Comparison of ENCODE assay signal across 18 cellular contexts in the genomic region with DNA sequence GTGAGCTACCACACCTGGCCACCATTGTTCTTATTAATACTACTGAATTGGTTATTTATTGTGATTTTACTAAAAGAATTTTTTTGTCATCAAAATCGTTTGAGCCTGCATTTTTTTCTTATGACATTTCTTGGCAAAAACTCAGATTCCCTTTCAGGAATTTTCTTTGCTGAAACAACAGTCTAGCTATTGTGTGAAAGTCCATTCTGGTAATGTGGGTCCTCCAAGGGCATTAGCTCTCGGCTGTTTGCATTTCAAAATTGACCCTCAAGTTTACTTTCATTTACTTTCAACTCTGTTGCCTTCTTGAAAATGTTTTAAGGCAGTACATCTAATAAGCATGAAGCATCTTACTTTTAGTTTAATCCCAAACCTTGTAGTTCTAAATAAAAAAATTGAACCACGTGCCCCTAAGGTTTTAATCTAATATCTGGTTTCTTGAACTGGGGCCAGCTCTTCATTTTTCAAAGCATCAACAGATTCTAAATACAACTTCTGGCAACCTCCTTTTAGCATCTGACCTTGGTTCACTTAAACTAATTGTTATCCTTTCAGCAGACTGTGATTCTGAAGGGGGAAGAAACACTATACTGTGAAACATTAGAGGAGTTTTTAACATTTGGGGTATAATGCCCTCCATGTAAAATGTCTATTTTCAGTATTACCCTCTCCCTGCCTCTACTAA.
DNase-seq lines count a peak whose midpoint lies in the region; TF ChIP-seq lines count a peak whose summit lies in the region.
"Had no signal": no experiment of that assay in that cellular context is flagged by ENCODE, and none has a peak within 500 bp of the region (broad histone marks: within the 10 kb centered on the region; RNA-seq: fewer than 3 reads in every experiment).

No MANE protein-coding gene starts in this region.

- no peak overlapping the region for H3K4me3 ChIP-seq in choroid plexus epithelial cell (ENCODE audit: low read depth, low read length)
- H3K4me3 ChIP-seq in WERI-Rb-1 (ENCODE audit: low read depth, low read length), result no peak overlapping the region
- H3K4me3 ChIP-seq: PC-9 had no signal

- H3K27me3 Mint-ChIP-seq in activated T-helper 2 cell treated with anti-CD3 and anti-CD28 coated beads, Interferon-gamma antibody, Interleukin-2, Interleukin-4, amounts not matched to agents 10 μg/mL and 5 μg/mL and 100 μg/mL, durations not matched to agents 14 hours and 24 hours and 36 hours (ENCODE audit: low read depth), result no peaks in the 10 kb centered on the region

- no peaks in the 10 kb centered on the region for H3K9me3 Mint-ChIP-seq in activated T-helper 2 cell treated with anti-CD3 and anti-CD28 coated beads, Interferon-gamma antibody, Interleukin-2, Interleukin-4, amounts not matched to agents 10 μg/mL and 5 μg/mL and 100 μg/mL, durations not matched to agents 14 hours and 24 hours and 36 hours

- no peaks in the 10 kb centered on the region for H3K4me1 Mint-ChIP-seq in activated T-helper 2 cell treated with anti-CD3 and anti-CD28 coated beads, Interferon-gamma antibody, Interleukin-2, Interleukin-4, amounts not matched to agents 10 μg/mL and 5 μg/mL and 100 μg/mL, durations not matched to agents 14 hours and 24 hours and 36 hours (ENCODE audit: low read depth)
- H3K4me1 Mint-ChIP-seq: naive thymus-derived CD4-positive, alpha-beta T cell had no signal

- H3K27ac Mint-ChIP-seq in activated T-helper 2 cell treated with anti-CD3 and anti-CD28 coated beads, Interferon-gamma antibody, Interleukin-2, Interleukin-4, amounts not matched to agents 10 μg/mL and 5 μg/mL and 100 μg/mL, durations not matched to agents 14 hours and 24 hours and 36 hours, result no peak overlapping the region
- H3K27ac Mint-ChIP-seq: naive thymus-derived CD4-positive, alpha-beta T cell; WTC11 had no signal

- intact Hi-C loops in activated T-helper 2 cell treated with anti-CD3 and anti-CD28 coated beads, Interferon-gamma antibody, Interleukin-2, Interleukin-4, amounts not matched to agents 10 μg/mL and 5 μg/mL and 100 μg/mL, durations not matched to agents 14 hours and 24 hours and 36 hours (cut with micrococcal nuclease), result no loop called here

- H3K36me3 Mint-ChIP-seq in activated T-helper 2 cell treated with anti-CD3 and anti-CD28 coated beads, Interferon-gamma antibody, Interleukin-2, Interleukin-4, amounts not matched to agents 10 μg/mL and 5 μg/mL and 100 μg/mL, durations not matched to agents 14 hours and 24 hours and 36 hours (ENCODE audit: low read depth), result no peaks in the 10 kb centered on the region
- H3K36me3 Mint-ChIP-seq: WTC11 had no signal

- H3K27ac ChIP-seq in WERI-Rb-1, result no peak overlapping the region
- H3K27ac ChIP-seq: PC-9 had no signal

- H3K4me3 Mint-ChIP-seq in activated T-helper 2 cell treated with anti-CD3 and anti-CD28 coated beads, Interferon-gamma antibody, Interleukin-2, Interleukin-4, amounts not matched to agents 10 μg/mL and 5 μg/mL and 100 μg/mL, durations not matched to agents 14 hours and 24 hours and 36 hours (ENCODE audit: low read depth), result no peak overlapping the region
- H3K4me3 Mint-ChIP-seq: naive thymus-derived CD4-positive, alpha-beta T cell; WTC11 had no signal

- DNase-seq in A172 (ENCODE audit: low spot score), result peak; percentile 6
- peak; percentile 41 for DNase-seq in HS-27A (ENCODE audit: low read depth)
- peak; percentile 90 for DNase-seq in choroid plexus epithelial cell (ENCODE audit: low read depth)
- DNase-seq in lung microvascular endothelial cell (ENCODE audit: low read depth in 2 of 2), result peak; percentile 52 to 64
- DNase-seq in WERI-Rb-1, result no peak
- DNase-seq in NCI-H1048 (lab: John Stamatoyannopoulos, UW), result no peak
- no peak for DNase-seq in OCI-M2 (lab: John Stamatoyannopoulos, UW; ENCODE audit: unreplicated experiment)
- DNase-seq in activated T-helper 2 cell treated with anti-CD3 and anti-CD28 coated beads, Interferon-gamma antibody, Interleukin-2, Interleukin-4, amounts not matched to agents 10 μg/mL and 5 μg/mL and 100 μg/mL, durations not matched to agents 14 hours and 24 hours and 36 hours (ENCODE audit: low spot score), result no peak
- DNase-seq: activated CD8-positive, alpha-beta memory T cell treated with anti-CD3 and anti-CD28 coated beads, Interleukin-2, amount 50 U/mL, for 4 hours; activated naive CD4-positive, alpha-beta T cell treated with anti-CD3 and anti-CD28 coated beads, Interleukin-2, amount 50 U/mL, for 16 hours; Caco-2; naive thymus-derived CD4-positive, alpha-beta T cell; NCI-H510A; PC-9; retina; stimulated activated CD4-positive, alpha-beta T cell treated with anti-CD3 and anti-CD28 coated beads, Interleukin-4, amount 100 ng/mL, for 1 hour; SW 1271 had no signal

- TF ChIP-seq CTCF in choroid plexus epithelial cell (conservative IDR thresholded peaks at IDR 0.05; ENCODE audit: low read depth, low read length), result no peak
- no peak for TF ChIP-seq CTCF in WERI-Rb-1 (IDR thresholded peaks at IDR 0.05; ENCODE audit: low read depth, low read length)

- H3K36me3 ChIP-seq in WERI-Rb-1, result no peaks in the 10 kb centered on the region

- no peaks in the 10 kb centered on the region for H3K9me3 ChIP-seq in WERI-Rb-1 (ENCODE audit: severe bottlenecking)
- H3K9me3 ChIP-seq: Caco-2 had no signal

- no peaks in the 10 kb centered on the region for H3K27me3 ChIP-seq in WERI-Rb-1 (ENCODE audit: insufficient read depth, low read depth, severe bottlenecking)

Comparison
In these comparisons a context has a peak if more than half of its experiments do, and no peak if none do; other contexts are left out.
1. DNase-seq: peak in A172 (single experiment), HS-27A (single experiment), choroid plexus epithelial cell (single experiment) and lung microvascular endothelial cell (2 of 2); none in WERI-Rb-1 (single experiment), NCI-H1048 (single experiment), OCI-M2 (single experiment) and activated T-helper 2 cell treated with anti-CD3 and anti-CD28 coated beads, Interferon-gamma antibody, Interleukin-2, Interleukin-4, amounts not matched to agents 10 μg/mL and 5 μg/mL and 100 μg/mL, durations not matched to agents 14 hours and 24 hours and 36 hours (single experiment).